Comparison of ENCODE assay signal across 1 cellular context in the genomic region with DNA sequence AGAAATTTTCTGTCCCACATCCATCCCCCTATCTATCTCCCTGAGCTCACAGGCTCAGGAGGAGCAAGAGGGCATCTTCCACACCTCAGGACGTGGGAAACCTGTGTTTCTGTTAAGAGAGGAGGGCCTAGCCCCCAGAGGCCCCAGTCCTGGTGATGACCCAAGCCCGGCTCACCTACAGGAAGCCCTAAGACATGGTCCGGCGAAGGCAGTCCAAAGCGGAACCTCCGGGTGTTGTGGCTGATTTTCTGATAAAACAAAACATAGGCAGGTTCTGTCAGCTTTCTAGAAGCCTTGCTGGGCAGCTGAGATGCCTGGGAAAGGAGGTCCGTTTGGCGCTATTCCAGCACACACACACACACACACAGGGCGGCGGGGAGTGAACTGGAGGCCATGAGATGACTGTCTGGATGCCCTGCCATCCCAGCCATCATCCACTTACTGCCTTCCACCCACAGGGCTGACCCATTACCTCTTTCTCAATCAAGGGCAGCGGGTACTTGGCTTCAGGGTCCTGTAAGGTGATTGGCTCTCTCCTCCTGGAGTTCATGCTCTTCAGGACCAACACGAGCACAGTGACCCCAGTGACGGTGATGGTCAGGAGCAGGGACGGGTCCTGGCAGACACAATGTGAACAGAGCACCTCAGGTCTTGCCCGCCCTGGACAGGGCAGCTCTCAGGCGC.
TF ChIP-seq lines count a peak whose summit lies in the region.

No MANE protein-coding gene starts in this region.

TF ChIP-seq in K562, 482 proteins besides CTCF, POLR2A, EP300 and RAD21:
- TF ChIP-seq SRSF3 (IDR thresholded peaks at IDR 0.05; ENCODE audit: insufficient read depth, low read length) (no peak), NFIC (IDR thresholded peaks at IDR 0.05) (peak; percentile 41; the same call in 1 of the 2 replicates), TRIM24 (IDR thresholded peaks at IDR 0.05) (no peak)
